In the genomic region with DNA sequence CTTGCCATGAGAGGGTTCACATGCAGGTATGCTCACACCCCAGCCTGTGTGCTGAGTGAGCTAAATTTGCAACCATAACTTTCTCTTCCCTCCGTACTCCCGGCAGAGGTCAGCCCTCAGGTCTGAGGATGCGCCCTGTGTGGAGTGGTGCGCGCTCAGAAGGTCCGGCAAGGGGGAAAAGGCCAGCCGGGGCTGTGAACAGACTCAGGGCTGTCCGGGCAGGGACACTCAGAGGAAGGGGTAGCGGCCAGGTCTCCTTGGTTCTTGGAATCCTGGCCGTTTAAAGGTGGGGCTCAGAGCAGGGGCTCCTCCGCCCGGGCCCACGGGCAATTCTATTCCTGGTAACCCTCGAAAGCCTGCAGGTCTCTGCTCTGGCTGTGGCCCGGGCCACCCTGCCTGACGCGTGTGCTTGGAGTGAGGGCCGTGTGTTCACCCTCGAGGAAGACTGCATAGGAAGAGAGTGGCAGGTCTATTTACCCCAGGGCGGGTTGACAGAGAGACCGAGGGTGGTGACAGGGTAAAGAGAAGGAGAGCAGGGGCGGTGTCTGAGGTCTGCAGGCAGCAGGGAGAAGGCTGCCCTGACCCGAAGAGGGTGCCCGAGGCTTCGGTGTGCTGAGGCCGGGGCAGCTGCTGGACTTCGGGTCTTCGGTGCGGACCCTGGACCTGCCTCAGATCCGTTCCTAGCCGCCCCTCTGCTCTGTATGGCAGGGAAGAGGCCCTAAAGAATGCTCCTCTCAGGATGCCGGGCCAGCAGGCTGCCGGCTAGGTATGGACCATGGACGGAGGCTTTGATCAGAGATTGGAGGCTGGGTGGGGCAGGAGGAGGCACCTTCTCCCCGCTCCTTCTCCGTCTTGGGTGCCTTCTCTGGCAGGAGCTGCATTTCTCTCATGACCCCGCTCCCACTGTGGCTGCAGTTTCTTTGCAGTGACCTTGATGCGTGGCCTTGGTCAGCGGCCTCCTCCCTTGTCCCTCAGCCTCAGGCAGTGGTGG, we compare ENCODE assay signal across 32 cellular contexts.
"Had no signal": no experiment of that assay in that cellular context is flagged by ENCODE, and none has a peak within 500 bp of the region (broad histone marks: within the 10 kb centered on the region; RNA-seq: fewer than 3 reads in every experiment).

No MANE protein-coding gene starts in this region.

- H3K4me1 Mint-ChIP-seq: naive B cell had no signal

- H3K27ac ChIP-seq: epithelial cell of prostate, esophagus squamous epithelium, parathyroid adenoma, psoas muscle, suprapubic skin, tibial artery had no signal

- H3K27me3 ChIP-seq: esophagus squamous epithelium, suprapubic skin, tibial artery had no signal

- H3K4me3 ChIP-seq: esophagus squamous epithelium, psoas muscle, smooth muscle cell, suprapubic skin, tibial artery had no signal

- H3K4me1 ChIP-seq: parathyroid adenoma had no signal

- H3K4me3 Mint-ChIP-seq: activated CD4-positive, alpha-beta memory T cell treated with anti-CD3 and anti-CD28 coated beads for 36 hours; activated CD4-positive, alpha-beta T cell treated with anti-CD3 and anti-CD28 coated beads, Interleukin-2, amount 10 ng/mL, durations not matched to agents 24 days and 14 days; activated naive CD4-positive, alpha-beta T cell treated with anti-CD3 and anti-CD28 coated beads for 36 hours; activated T-helper 1 cell treated with anti-CD3 and anti-CD28 coated beads, Interleukin-12 subunit alpha, Interleukin-12 subunit beta, Interleukin-2, Interleukin-4 antibody, amounts not matched to agents 30 ng/mL and 10 ng/mL and 1 ng/mL, durations not matched to agents 14 hours and 24 hours and 36 hours; central memory CD8-positive, alpha-beta T cell; mesothelial cell of epicardium; naive B cell; neural crest cell; stimulated activated naive B cell treated with anti-CD40 and anti-IgM and Interleukin-4, amounts not matched to agents 10 μg/mL and 1 μg/mL and 100 μg/mL, for 72 hours; T-helper 2 cell treated with Interferon-gamma antibody and Interleukin-4, amounts not matched to agents 5 μg/mL and 100 μg/mL, for 36 hours had no signal

- H3K9me3 ChIP-seq: esophagus squamous epithelium, psoas muscle, suprapubic skin, tibial artery had no signal

- H3K36me3 ChIP-seq: esophagus squamous epithelium, suprapubic skin, tibial artery had no signal

- H3K9me3 Mint-ChIP-seq: activated CD4-positive, alpha-beta memory T cell treated with anti-CD3 and anti-CD28 coated beads for 36 hours; activated CD4-positive, alpha-beta T cell treated with anti-CD3 and anti-CD28 coated beads, Interleukin-2, amount 10 ng/mL, durations not matched to agents 24 days and 14 days; activated naive CD4-positive, alpha-beta T cell treated with anti-CD3 and anti-CD28 coated beads for 36 hours; activated T-helper 1 cell treated with anti-CD3 and anti-CD28 coated beads, Interleukin-12 subunit alpha, Interleukin-12 subunit beta, Interleukin-2, Interleukin-4 antibody, amounts not matched to agents 30 ng/mL and 10 ng/mL and 1 ng/mL, durations not matched to agents 14 hours and 24 hours and 36 hours; central memory CD8-positive, alpha-beta T cell; mesothelial cell of epicardium; naive B cell; neural crest cell; stimulated activated naive B cell treated with anti-CD40 and anti-IgM and Interleukin-4, amounts not matched to agents 10 μg/mL and 1 μg/mL and 100 μg/mL, for 72 hours; T-helper 2 cell treated with Interferon-gamma antibody and Interleukin-4, amounts not matched to agents 5 μg/mL and 100 μg/mL, for 36 hours had no signal

- H3K36me3 Mint-ChIP-seq: activated CD4-positive, alpha-beta memory T cell treated with anti-CD3 and anti-CD28 coated beads for 36 hours; mesothelial cell of epicardium; naive B cell had no signal

- DNase-seq: activated CD4-positive, alpha-beta memory T cell treated with anti-CD3 and anti-CD28 coated beads for 36 hours; activated CD4-positive, alpha-beta T cell treated with anti-CD3 and anti-CD28 coated beads, Interleukin-2, amount 10 ng/mL, durations not matched to agents 24 days and 14 days; activated CD8-positive, alpha-beta memory T cell treated with anti-CD3 and anti-CD28 coated beads, Interleukin-2, amount 50 U/mL, for 4 hours; activated effector memory CD4-positive, alpha-beta T cell treated with anti-CD3 and anti-CD28 coated beads, Interleukin-2, amount 50 U/mL, for 16 hours; activated naive CD4-positive, alpha-beta T cell treated with anti-CD3 and anti-CD28 coated beads for 36 hours; activated T-cell treated with anti-CD3 and anti-CD28 coated beads, Interleukin-2, amount 50 U/mL, for 1 hour; amniotic stem cell; dermis blood vessel endothelial cell; effector CD4-positive, alpha-beta T cell; esophagus squamous epithelium; foreskin melanocyte; glutamatergic neuron; left cardiac atrium; mammary epithelial cell; naive B cell; occipital lobe; psoas muscle; stimulated activated CD4-positive, alpha-beta T cell treated with anti-CD3 and anti-CD28 coated beads, Interleukin-1b, Interleukin-23, amount 100 ng/mL, for 48 hours; stimulated activated CD4-positive, alpha-beta T cell treated with anti-CD3 and anti-CD28 coated beads, Interleukin-4, amount 100 ng/mL, for 4 hours; stimulated activated CD8-positive, alpha-beta memory T cell treated with anti-CD3 and anti-CD28 coated beads, Interleukin-4, amount 100 ng/mL, for 48 hours; stimulated activated naive B cell treated with anti-CD40 and anti-IgM and Interleukin-4, amounts not matched to agents 10 μg/mL and 1 μg/mL and 100 μg/mL, for 72 hours; T-helper 1 cell; tibial artery had no signal

- H3K27me3 Mint-ChIP-seq: central memory CD8-positive, alpha-beta T cell had no signal

- H3K27ac Mint-ChIP-seq: activated CD4-positive, alpha-beta memory T cell treated with anti-CD3 and anti-CD28 coated beads for 36 hours; activated CD4-positive, alpha-beta T cell treated with anti-CD3 and anti-CD28 coated beads, Interleukin-2, amount 10 ng/mL, durations not matched to agents 24 days and 14 days; activated naive CD4-positive, alpha-beta T cell treated with anti-CD3 and anti-CD28 coated beads for 36 hours; activated T-helper 1 cell treated with anti-CD3 and anti-CD28 coated beads, Interleukin-12 subunit alpha, Interleukin-12 subunit beta, Interleukin-2, Interleukin-4 antibody, amounts not matched to agents 30 ng/mL and 10 ng/mL and 1 ng/mL, durations not matched to agents 14 hours and 24 hours and 36 hours; mesothelial cell of epicardium; stimulated activated naive B cell treated with anti-CD40 and anti-IgM and Interleukin-4, amounts not matched to agents 10 μg/mL and 1 μg/mL and 100 μg/mL, for 72 hours; T-helper 2 cell treated with Interferon-gamma antibody and Interleukin-4, amounts not matched to agents 5 μg/mL and 100 μg/mL, for 36 hours had no signal

- ATAC-seq: left cardiac atrium; psoas muscle; stimulated activated naive B cell treated with anti-CD40 and anti-IgM and Interleukin-4, amounts not matched to agents 10 μg/mL and 1 μg/mL and 100 μg/mL, for 72 hours had no signal
